Comparison of ENCODE assay signal across 19 cellular contexts in genomic region chr17:43392397-43392796, GRCh38. TPM values are rescaled to one million over a fixed set of nuclear protein-coding genes. Genes with fewer than 3 reads are reported as not detected.
DNase-seq lines count a peak whose midpoint lies in the region; ATAC-seq and TF ChIP-seq lines count a peak whose summit lies in the region.
"Had no signal": no experiment of that assay in that cellular context is flagged by ENCODE, and none has a peak within 500 bp of the region (broad histone marks: within the 10 kb centered on the region; RNA-seq: fewer than 3 reads in every experiment).

No MANE protein-coding gene starts in this region.

- ATAC-seq in HG02885 (IDR thresholded peaks at IDR 0.05; ENCODE audit: poor library complexity, unreplicated experiment), result no peak
- ATAC-seq: PC-3 had no signal

- no TSS peak for BruUV-seq in mammary epithelial cell (replicated peaks; lab: Mats Ljungman, UMichigan)

- no peaks in the 10 kb centered on the region for H3K36me3 Mint-ChIP-seq in neural crest cell (ENCODE audit: low read depth)

- intact Hi-C loops in mammary epithelial cell (cut with micrococcal nuclease) (no loop called here), breast epithelium (cut with DNase I; ENCODE audit: low total_unique reads) (no loop called here)

- in situ Hi-C loops in mammary epithelial cell (cut with MboI; ENCODE audit: low sequenced_read_pairs in 2 of 2), result no loop called here

- TF ChIP-seq CTCF in mammary epithelial cell (conservative IDR thresholded peaks at IDR 0.05 in 1 of 2, IDR thresholded peaks at IDR 0.05 in 1 of 2; ENCODE audit: extremely low read depth in 1 of 2, insufficient read depth in 1 of 2, low read depth in 1 of 2, low read length in 2 of 2) (no peak), breast epithelium (IDR thresholded peaks at IDR 0.05) (no peak), neural crest cell (conservative IDR thresholded peaks at IDR 0.05) (no peak)

- H3K9ac ChIP-seq in mammary epithelial cell (ENCODE audit: insufficient read depth, low read length) (no peak overlapping the region), adipocyte (ENCODE audit: low read length) (peak overlapping the region; percentile 25)
- H3K9ac ChIP-seq: KMS-11 had no signal

- no peaks in the 10 kb centered on the region for H3K27me3 ChIP-seq in mammary epithelial cell (ENCODE audit: insufficient read depth, low read length)
- no peaks in the 10 kb centered on the region for H3K27me3 ChIP-seq in breast epithelium
- no peaks in the 10 kb centered on the region for H3K27me3 ChIP-seq in adipocyte (replicated peaks; ENCODE audit: control insufficient read depth, insufficient read depth, low read length)

- H3K36me3 ChIP-seq in mammary epithelial cell (ENCODE audit: insufficient read depth, low read length) (no peaks in the 10 kb centered on the region), breast epithelium (no peaks in the 10 kb centered on the region), adipocyte (ENCODE audit: control insufficient read depth, insufficient read depth, low read length, severe bottlenecking) (no peaks in the 10 kb centered on the region)

- no peak overlapping the region for H3K4me2 ChIP-seq in mammary epithelial cell (ENCODE audit: insufficient read depth, low read depth, low read length)
- H3K4me2 ChIP-seq: KMS-11 had no signal

- dilution Hi-C loops in mammary epithelial cell (cut with HindIII; ENCODE audit: low sequenced_read_pairs), result loop anchor here (10.0 kb wide), 1 partner anchor 112 kb away; no protein-coding TSS in a partner anchor

- H3K4me3 Mint-ChIP-seq in neural crest cell, result peak overlapping the region; percentile 49

- no peak for TF ChIP-seq POLR2A in breast epithelium (IDR thresholded peaks at IDR 0.05)

- H3K27ac ChIP-seq in mammary epithelial cell (ENCODE audit: insufficient read depth, low read depth, low read length), result no peak overlapping the region
- no peak overlapping the region for H3K27ac ChIP-seq in breast epithelium
- H3K27ac ChIP-seq: KMS-11 had no signal

- 72% methylated on average over 6 of the region's 6 CpGs for WGBS in mammary epithelial cell (ENCODE audit: low coverage, missing lambda C conversion rate)

- no peak overlapping the region for H3K4me3 ChIP-seq in mammary epithelial cell (replicated peaks in 1 of 3; ENCODE audit: insufficient read depth in 1 of 3, low read depth in 2 of 3, low read length in 3 of 3)
- no peak overlapping the region for H3K4me3 ChIP-seq in breast epithelium
- H3K4me3 ChIP-seq in adipocyte (ENCODE audit: low read length), result no peak overlapping the region

- H3K4me1 Mint-ChIP-seq in neural crest cell, result peaks cover 26% of the 10 kb centered on the region

- peak overlapping the region; percentile 10 for H2AFZ ChIP-seq in mammary epithelial cell (ENCODE audit: low read depth, low read length)

- DNase-seq in mammary epithelial cell, result no peak
- DNase-seq in breast epithelium (ENCODE audit: low spot score in 2 of 2), result no peak
- no peak for DNase-seq in adipocyte (ENCODE audit: low read depth)
- no peak for DNase-seq in neural crest cell (ENCODE audit: low read depth, low spot score)
- no peak for DNase-seq in glomerular visceral epithelial cell (ENCODE audit: extremely low spot score)
- no peak for DNase-seq in HT-29 (ENCODE audit: low spot score)
- DNase-seq in NCI-H1092 treated with DMSO at 0.1 percent for 48 hours (lab: John Stamatoyannopoulos, UW), result no peak
- DNase-seq: CD8-positive, alpha-beta memory T cell; DMS53; GOT3; NCI-H1048; NCI-H1436 treated with DMSO at 0.1 percent for 48 hours; NCI-H2029; NCI-H345; NCI-H524 treated with DMSO at 0.1 percent for 48 hours; PC-3; RPMI8226 had no signal

- no peaks in the 10 kb centered on the region for H4K20me1 ChIP-seq in mammary epithelial cell (ENCODE audit: insufficient read depth, low read length)

- CTCF ChIA-PET in mammary epithelial cell (lab: Charles Lee; ENCODE audit: low non-redundant PET), result interaction anchor here (0.6 kb wide), 1 partner anchor 91 kb away, joined by 4 read pairs; the partner anchor contains the start of gene DHX8

- H3K79me2 ChIP-seq in mammary epithelial cell (ENCODE audit: insufficient read depth, low read length), result no peaks in the 10 kb centered on the region

- H3K9me3 Mint-ChIP-seq in neural crest cell, result no peaks in the 10 kb centered on the region
- H3K9me3 Mint-ChIP-seq: CD8-positive, alpha-beta memory T cell had no signal

- H3K27ac Mint-ChIP-seq in neural crest cell (ENCODE audit: unreplicated experiment), result no peak overlapping the region

- H3K27me3 Mint-ChIP-seq in neural crest cell (ENCODE audit: low read depth), result no peaks in the 10 kb centered on the region
- H3K27me3 Mint-ChIP-seq: CD8-positive, alpha-beta memory T cell had no signal

- H3K4me1 ChIP-seq in mammary epithelial cell (ENCODE audit: insufficient read depth, low read length) (peaks cover 5% of the 10 kb centered on the region), breast epithelium (peaks cover 0 to 13% of the 10 kb centered on the region in 2 donors), adipocyte (ENCODE audit: control insufficient read depth, insufficient read depth, low read length) (peaks cover 18% of the 10 kb centered on the region)

- H3K9me3 ChIP-seq in mammary epithelial cell (replicated peaks; ENCODE audit: insufficient read depth, low read length), result no peaks in the 10 kb centered on the region
- no peaks in the 10 kb centered on the region for H3K9me3 ChIP-seq in breast epithelium
- no peaks in the 10 kb centered on the region for H3K9me3 ChIP-seq in adipocyte (ENCODE audit: control insufficient read depth, low read length)

RNA-seq across cellular contexts. Expression of gene ARL4D, which starts 6.4 kb away (rescaled TPM):
- total RNA-seq in mammary epithelial cell, result 100 to 1,000 TPM in 1 of 2 donors, 10 to 100 TPM in 1; 59.1 to 112 TPM
- polyA plus RNA-seq in mammary epithelial cell, result 43.2 TPM
- polyA minus RNA-seq in mammary epithelial cell, result 43.4 TPM
- total RNA-seq in breast epithelium, result 10 to 100 TPM in 1 of 3 donors, 1 to 10 TPM in 2; 6.1 to 15.4 (median 7.2) TPM
- 13.8 and 14.2 TPM in 2 replicates for total RNA-seq in neural crest cell
- total RNA-seq in HT-29 (2014; rRNA removed; shearing (Covaris generic)), result 2.6 and 2.8 TPM in 2 replicates
